9 cellular contexts compared by ENCODE assay signal in genomic region chr2:202494300-202494699, GRCh38.
DNase-seq lines count a peak whose midpoint lies in the region; ATAC-seq and TF ChIP-seq lines count a peak whose summit lies in the region.
"Had no signal": no experiment of that assay in that cellular context is flagged by ENCODE, and none has a peak within 500 bp of the region (broad histone marks: within the 10 kb centered on the region; RNA-seq: fewer than 3 reads in every experiment).

No MANE protein-coding gene starts in this region.

- POLR2A ChIA-PET in SK-N-SH (lab: Yijun Ruan, JAX): no interaction called here

- H3K79me2 ChIP-seq in SK-N-SH (ENCODE audit: insufficient read depth): peaks cover 55% of the 10 kb centered on the region

- TF ChIP-seq EP300 in SK-N-SH (IDR thresholded peaks at IDR 0.05; ENCODE audit: borderline replicate concordance in 1 of 2, low read depth in 1 of 2, low read length in 1 of 2): no peak

- peaks cover 4% of the 10 kb centered on the region for H3F3A ChIP-seq in SK-N-SH (replicated peaks; ENCODE audit: insufficient read depth)

- H4K20me1 ChIP-seq in SK-N-SH (ENCODE audit: insufficient read depth): no peaks in the 10 kb centered on the region; the same call in 1 of the 2 replicates

- TF ChIP-seq CTCF in HFFc6 (IDR thresholded peaks at IDR 0.05) (no peak), SK-N-SH (IDR thresholded peaks at IDR 0.05) (no peak)

- H3K27me3 ChIP-seq in SK-N-SH (ENCODE audit: insufficient read depth): no peaks in the 10 kb centered on the region
- H3K27me3 ChIP-seq in right cardiac atrium (ENCODE audit: control insufficient read depth, insufficient read depth): no peaks in the 10 kb centered on the region
- H3K27me3 ChIP-seq: gastroesophageal sphincter had no signal

- peak overlapping the region; percentile 38 for H3K27ac Mint-ChIP-seq in HFFc6

- no peaks in the 10 kb centered on the region for H3K9me3 Mint-ChIP-seq in HFFc6

- TF ChIP-seq RAD21 in SK-N-SH (IDR thresholded peaks at IDR 0.05; ENCODE audit: low read length): no peak

- no peak overlapping the region for H2AFZ ChIP-seq in SK-N-SH (ENCODE audit: low read depth)

- WGBS in SK-N-SH (ENCODE audit: low lambda C conversion rate): 82% methylated on average over 2 of the region's 2 CpGs
- WGBS in right cardiac atrium: 33% methylated on average over 2 of the region's 2 CpGs

- H3K4me2 ChIP-seq in SK-N-SH: no peak overlapping the region

- no peaks in the 10 kb centered on the region for H3K9me2 ChIP-seq in SK-N-SH

- H3K9ac ChIP-seq in SK-N-SH: no peak overlapping the region

- DNase-seq in HFFc6 (peak; percentile 32), SK-N-SH (peak; percentile 72), right cardiac atrium (peak in 1 of 3 donors; percentile 50), substantia nigra (lab: John Stamatoyannopoulos, UW) (peak in 39 of 49 donors; percentile 1 to 67 (median 22)), NCI-H226 (no peak), GM19238 (ENCODE audit: insufficient read length, low spot score) (no peak)
- DNase-seq in activated CD4-positive, alpha-beta T cell treated with anti-CD3 and anti-CD28 coated beads for 1 hour: no peak

- H3K27ac ChIP-seq in SK-N-SH (ENCODE audit: low read depth in 2 of 2, low read length in 1 of 2) (peak overlapping the region in 1 of 2 experiments; percentile 31; a peak in 2 of 4 replicates), right cardiac atrium (ENCODE audit: low read length) (no peak overlapping the region), substantia nigra (ENCODE audit: low read depth, low read length, poor library complexity, severe bottlenecking) (peak overlapping the region; percentile 51)

- peak; percentile 60 to 77 for ATAC-seq in right cardiac atrium
- ATAC-seq: gastroesophageal sphincter, K562 had no signal

- H3K27me3 Mint-ChIP-seq in HFFc6 (ENCODE audit: insufficient read depth): no peaks in the 10 kb centered on the region; the same call in 1 of the 2 replicates

- peaks cover 14% of the 10 kb centered on the region for H3K4me1 Mint-ChIP-seq in HFFc6 (ENCODE audit: low read depth)

- CTCF ChIA-PET in SK-N-SH (lab: Yijun Ruan, JAX): interaction anchor here (1.0 kb wide), 1 partner anchor 764 kb away, joined by 3 read pairs; no protein-coding TSS in a partner anchor

- H3K4me1 ChIP-seq in SK-N-SH (ENCODE audit: control insufficient read depth in 1 of 2, insufficient read depth in 2 of 2, low read depth in 1 of 2, low read length in 1 of 2): peaks cover 3 to 7% of the 10 kb centered on the region in 2 experiments; a peak in 3 of 4 replicates
- H3K4me1 ChIP-seq in right cardiac atrium (ENCODE audit: control insufficient read depth, insufficient read depth, low read length): no peaks in the 10 kb centered on the region

- peaks cover 0 to 11% of the 10 kb centered on the region in 2 experiments for H3K36me3 ChIP-seq in SK-N-SH (replicated peaks in 1 of 2; ENCODE audit: control insufficient read depth in 1 of 2, insufficient read depth in 2 of 2, low read length in 1 of 2)

- intact Hi-C loops in right cardiac atrium (cut with DNase I): no loop called here

- H3K4me3 ChIP-seq in SK-N-SH (ENCODE audit: low read depth in 2 of 2, low read length in 1 of 2) (no peak overlapping the region), right cardiac atrium (ENCODE audit: low read length) (no peak overlapping the region)
- H3K4me3 ChIP-seq: gastroesophageal sphincter, K562 had no signal

- H3K4me3 Mint-ChIP-seq in HFFc6: no peak overlapping the region

- 0 out of 2 replicates have a peak, but pooled peaks cover 7% of the 10 kb centered on the region for H3K36me3 Mint-ChIP-seq in HFFc6 (ENCODE audit: low read depth)

- no peaks in the 10 kb centered on the region for H3K9me3 ChIP-seq in SK-N-SH
- H3K9me3 ChIP-seq in right cardiac atrium (ENCODE audit: control insufficient read depth, low read length): no peaks in the 10 kb centered on the region
- H3K9me3 ChIP-seq: gastroesophageal sphincter had no signal

TF ChIP-seq in SK-N-SH, 30 proteins besides CTCF, POLR2A, EP300 and RAD21:
- TF ChIP-seq PBX3 (IDR thresholded peaks at IDR 0.05) (no peak), MXI1 (IDR thresholded peaks at IDR 0.05; ENCODE audit: low read depth, low read length) (peak; percentile 56; the same call in 1 of the 2 replicates)

Comparison
In these comparisons a context has a peak if more than half of its experiments do, and no peak if none do; other contexts are left out.
1. DNase-seq: peak in HFFc6 (single experiment), SK-N-SH (single experiment) and substantia nigra (39 of 49); none in NCI-H226 (single experiment), GM19238 (single experiment) and activated CD4-positive, alpha-beta T cell treated with anti-CD3 and anti-CD28 coated beads for 1 hour (single experiment).